In genomic region chr16:83955218-83956130, GRCh38 we compare ENCODE assay signal across 16 cellular contexts. TPM values are rescaled to one million over a fixed set of nuclear protein-coding genes. Genes with fewer than 3 reads are reported as not detected.
DNase-seq lines count a peak whose midpoint lies in the region; ATAC-seq, FAIRE-seq and TF ChIP-seq lines count a peak whose summit lies in the region.
"Had no signal": no experiment of that assay in that cellular context is flagged by ENCODE, and none has a peak within 500 bp of the region (broad histone marks: within the 10 kb centered on the region; RNA-seq: fewer than 3 reads in every experiment).

No MANE protein-coding gene starts in this region.

- TF ChIP-seq EP300 in esophagus muscularis mucosa (IDR thresholded peaks at IDR 0.05): no peak

- intact Hi-C loops in PC-9 (cut with micrococcal nuclease; ENCODE audit: unreplicated experiment): loop anchor here (1.0 to 10.0 kb wide), 3 partner anchors 87 to 131 kb away; partner anchors contain the start of gene SLC38A8
- intact Hi-C loops in esophagus muscularis mucosa (cut with DNase I): loop anchor here (10.0 kb wide), 2 partner anchors 131 to 229 kb away; partner anchors contain the start of gene TAF1C
- intact Hi-C loops in OCI-LY7 (cut with micrococcal nuclease; ENCODE audit: unreplicated experiment): loop anchor here (1.0 to 10.0 kb wide), 4 partner anchors 89 to 219 kb away; no protein-coding TSS in a partner anchor

- no TSS peak for BruUV-seq in PC-9 (replicated peaks; lab: Mats Ljungman, UMichigan)
- no TSS peak for BruUV-seq in OCI-LY7 (replicated peaks; lab: Mats Ljungman, UMichigan)

- H3K27me3 ChIP-seq in PC-9 (ENCODE audit: insufficient read depth, low read depth): no peaks in the 10 kb centered on the region
- H3K27me3 ChIP-seq in esophagus muscularis mucosa: no peaks in the 10 kb centered on the region
- H3K27me3 ChIP-seq: MG63, Peyer's patch had no signal

- H3K4me3 ChIP-seq in AG09309 (ENCODE audit: control insufficient read depth, low read depth, low read length) (no peak overlapping the region), PC-9 (no peak overlapping the region; the same call in 1 of the 2 replicates), esophagus muscularis mucosa (no peak overlapping the region), OCI-LY7 (ENCODE audit: low read depth, low read length, poor library complexity, severe bottlenecking) (no peak overlapping the region)
- H3K4me3 ChIP-seq: MG63 had no signal

- POLR2A ChIA-PET in PC-9 (lab: Charles Lee; ENCODE audit: unreplicated experiment): no interaction called here
- POLR2A ChIA-PET in OCI-LY7 (lab: Charles Lee): no interaction called here

- H3K4me1 ChIP-seq in PC-9 (replicated peaks; ENCODE audit: insufficient read depth) (peaks cover 22% of the 10 kb centered on the region), esophagus muscularis mucosa (peaks cover 35 to 50% (median 46%) of the 10 kb centered on the region in 4 donors), OCI-LY7 (ENCODE audit: insufficient read depth, low read length, poor library complexity, severe bottlenecking) (peaks cover 8% of the 10 kb centered on the region)

- peak; percentile 5 for DNase-seq in AG09309 (ENCODE audit: low read depth)
- no peak for DNase-seq in PC-9
- no peak for DNase-seq in esophagus muscularis mucosa (ENCODE audit: extremely low spot score)
- DNase-seq in lung microvascular endothelial cell (ENCODE audit: low read depth in 2 of 2): peak; percentile 40 to 42
- no peak for DNase-seq in stimulated activated CD4-positive, alpha-beta T cell treated with anti-CD3 and anti-CD28 coated beads, Interleukin-2, amount 100 ng/mL, for 48 hours
- no peak for DNase-seq in OCI-LY7 (ENCODE audit: low spot score)
- no peak for DNase-seq in GM12892 (ENCODE audit: insufficient read length)
- DNase-seq: activated CD8-positive, alpha-beta T cell treated with anti-CD3 and anti-CD28 coated beads, Interleukin-2, amount 10 ng/mL, durations not matched to agents 7 days and 5 days; AML-193; NCI-H187 had no signal

- no peak for FAIRE-seq in GM12892 (lab: Jason Lieb, UNC)

- H3K9me2 ChIP-seq in PC-9 (ENCODE audit: insufficient read depth) (no peaks in the 10 kb centered on the region), OCI-LY7 (ENCODE audit: insufficient read depth, low read length) (no peaks in the 10 kb centered on the region)

- H3K9me3 ChIP-seq in PC-9 (ENCODE audit: insufficient read depth, low read depth) (no peaks in the 10 kb centered on the region), esophagus muscularis mucosa (no peaks in the 10 kb centered on the region), OCI-LY7 (ENCODE audit: low read length) (no peaks in the 10 kb centered on the region)
- H3K9me3 ChIP-seq: MG63, Peyer's patch had no signal

- TF ChIP-seq POLR2A in esophagus muscularis mucosa (IDR thresholded peaks at IDR 0.05; ENCODE audit: low read depth) (no peak), GM12892 (IDR thresholded peaks at IDR 0.05; ENCODE audit: low read depth, low read length) (no peak)

- 0 out of 2 replicates have a peak, but pooled peaks cover 6% of the 10 kb centered on the region for H3K36me3 ChIP-seq in PC-9 (ENCODE audit: low read depth)
- H3K36me3 ChIP-seq in esophagus muscularis mucosa: peaks cover 18 to 31% (median 29%) of the 10 kb centered on the region in 4 donors
- H3K36me3 ChIP-seq in OCI-LY7 (ENCODE audit: insufficient read depth, low read length): no peaks in the 10 kb centered on the region
- H3K36me3 ChIP-seq: MG63 had no signal

- 76% methylated on average over 14 of the region's 23 CpGs for WGBS in esophagus muscularis mucosa

- ATAC-seq in GM18873 (IDR thresholded peaks at IDR 0.05; ENCODE audit: low FRiP score, unreplicated experiment): no peak
- ATAC-seq: activated CD8-positive, alpha-beta T cell treated with anti-CD3 and anti-CD28 coated beads, Interleukin-2, amount 10 ng/mL, durations not matched to agents 7 days and 5 days had no signal

- CTCF ChIA-PET in PC-9 (lab: Charles Lee) (interaction anchor here (0.6 to 0.9 kb wide), 2 partner anchors 108 to 282 kb away, joined by 3 read pairs; no protein-coding TSS in a partner anchor), OCI-LY7 (lab: Charles Lee; ENCODE audit: unreplicated experiment) (no interaction called here)

- H3F3A ChIP-seq in PC-9 (ENCODE audit: insufficient read depth, low read depth): peaks cover 12% of the 10 kb centered on the region; the same call in 1 of the 2 replicates

- H2AFZ ChIP-seq in PC-9 (no peak overlapping the region), OCI-LY7 (ENCODE audit: low read length) (no peak overlapping the region)
- H2AFZ ChIP-seq: parathyroid adenoma had no signal

- H3K4me2 ChIP-seq in PC-9: peak overlapping the region; percentile 94
- no peak overlapping the region for H3K4me2 ChIP-seq in OCI-LY7 (ENCODE audit: low read length)

- TF ChIP-seq CTCF in AG09309 (IDR thresholded peaks at IDR 0.05; ENCODE audit: control insufficient read depth, insufficient read depth, low read depth, low read length, missing control alignments) (no peak), PC-9 (conservative IDR thresholded peaks at IDR 0.05) (no peak), esophagus muscularis mucosa (IDR thresholded peaks at IDR 0.05) (no peak), OCI-LY7 (conservative IDR thresholded peaks at IDR 0.05; ENCODE audit: low read length) (no peak)

- H3K27ac ChIP-seq in PC-9: no peak overlapping the region
- H3K27ac ChIP-seq in esophagus muscularis mucosa (replicated peaks in 1 of 4): peak overlapping the region in 3 of 4 donors; percentile 93 to 94 (median 93)
- no peak overlapping the region for H3K27ac ChIP-seq in OCI-LY7 (ENCODE audit: low read depth, low read length, poor library complexity, severe bottlenecking)
- H3K27ac ChIP-seq: parathyroid adenoma had no signal

- peaks cover 30% of the 10 kb centered on the region for H3K79me2 ChIP-seq in PC-9 (ENCODE audit: low read depth)
- H3K79me2 ChIP-seq in OCI-LY7 (ENCODE audit: insufficient read depth, low read depth, low read length): no peaks in the 10 kb centered on the region
- H3K79me2 ChIP-seq: parathyroid adenoma had no signal

- H4K20me1 ChIP-seq in PC-9 (ENCODE audit: insufficient read depth) (peaks cover 34% of the 10 kb centered on the region), OCI-LY7 (ENCODE audit: insufficient read depth, low read length) (no peaks in the 10 kb centered on the region)

RNA-seq across cellular contexts. Expression of gene OSGIN1, which starts 2.4 kb away (rescaled TPM):
- total RNA-seq in PC-9 (2021): 41.3 and 44.8 TPM in 2 replicates
- 10 to 100 TPM in 3 of 4 donors, 1 to 10 TPM in 1; 7.1 to 17.6 (median 13.8) TPM for total RNA-seq in esophagus muscularis mucosa
- 0.60 and 1.3 TPM in 2 replicates for total RNA-seq in lung microvascular endothelial cell
- total RNA-seq in OCI-LY7 (2014; rRNA removed; shearing (Covaris generic)): 0.28 and 0.41 TPM in 2 replicates
- 1.0 and 2.0 TPM in 2 replicates for total RNA-seq in OCI-LY7 (2022)
- 0.13 TPM for polyA plus RNA-seq in GM12892 (2012; ENCODE audit: missing spikeins)

RNA-seq across cellular contexts. Expression of gene NECAB2, which starts 12.6 kb away (rescaled TPM):
- total RNA-seq in PC-9 (2021) (0.74 and 1.3 TPM in 2 replicates), esophagus muscularis mucosa (not detected), lung microvascular endothelial cell (not detected in 2 replicates), OCI-LY7 (2022) (not detected in 2 replicates)
- total RNA-seq in OCI-LY7 (2014; rRNA removed; shearing (Covaris generic)): not detected in 2 replicates
- not detected for polyA plus RNA-seq in GM12892 (2012; ENCODE audit: missing spikeins)
- total RNA-seq: activated CD8-positive, alpha-beta T cell treated with anti-CD3 and anti-CD28 coated beads, Interleukin-2, amount 10 ng/mL, durations not matched to agents 7 days and 5 days; activated T-helper 1 cell treated with anti-CD3 and anti-CD28 coated beads, Interleukin-12 subunit alpha, Interleukin-12 subunit beta, Interleukin-2, Interleukin-4 antibody, amounts not matched to agents 30 ng/mL and 10 ng/mL and 1 ng/mL, durations not matched to agents 14 hours and 24 hours and 36 hours; HT1080 had no signal

RNA-seq across cellular contexts. Expression of gene MLYCD, which starts 56.6 kb away (rescaled TPM):
- 4.7 and 5.5 TPM in 2 replicates for total RNA-seq in PC-9 (2021)
- 10 to 100 TPM in 2 of 4 donors, 1 to 10 TPM in 2; 9.6 to 15.8 (median 12.3) TPM for total RNA-seq in esophagus muscularis mucosa
- 1.7 and 3.6 TPM in 2 replicates for total RNA-seq in lung microvascular endothelial cell
- 3.2 and 3.5 TPM in 2 replicates for total RNA-seq in OCI-LY7 (2014; rRNA removed; shearing (Covaris generic))
- total RNA-seq in OCI-LY7 (2022): 10.9 and 11.1 TPM in 2 replicates
- polyA plus RNA-seq in GM12892 (2012; ENCODE audit: missing spikeins): 1.9 TPM

Comparison
In these comparisons a context has a peak if more than half of its experiments do, and no peak if none do; other contexts are left out.
1. DNase-seq: peak in AG09309 (single experiment) and lung microvascular endothelial cell (2 of 2); none in PC-9 (0 of 2), esophagus muscularis mucosa (single experiment), stimulated activated CD4-positive, alpha-beta T cell treated with anti-CD3 and anti-CD28 coated beads, Interleukin-2, amount 100 ng/mL, for 48 hours (0 of 2), OCI-LY7 (single experiment) and GM12892 (single experiment).
2. H3K27ac ChIP-seq: peak in esophagus muscularis mucosa (3 of 4); none in PC-9 (single experiment) and OCI-LY7 (single experiment).